In genomic region chr19:35988824-35989223, GRCh38 we compare ENCODE assay signal across 2 cellular contexts.
A peak's percentile ranks its signal among the peaks of the same experiment; 100 is the strongest.
TF ChIP-seq lines count a peak whose summit lies in the region.

No MANE protein-coding gene starts in this region.

TF ChIP-seq in HepG2, 621 proteins besides CTCF, POLR2A, EP300 and RAD21:
- TF ChIP-seq DRAP1 (CRISPR knock-in tag; IDR thresholded peaks at IDR 0.05) (no peak), RBAK (CRISPR knock-in tag; IDR thresholded peaks at IDR 0.05) (peak; percentile 97)

TF ChIP-seq in WTC11, 78 proteins besides CTCF, POLR2A, EP300 and RAD21:
- 0 out of 2 replicates have a peak, but pooled peaks have one; percentile 17 for TF ChIP-seq GTF2I (CRISPR knock-in tag; conservative IDR thresholded peaks at IDR 0.05)
- TF ChIP-seq ZNF219 (CRISPR knock-in tag; IDR thresholded peaks at IDR 0.05; ENCODE audit: borderline replicate concordance) = no peak
TF ChIP-seq in WTC11: peak in this region for 1.
